ENCODE assay signal across 14 cellular contexts in genomic region chr15:99452010-99452409, GRCh38.
DNase-seq lines count a peak whose midpoint lies in the region; ATAC-seq and TF ChIP-seq lines count a peak whose summit lies in the region.
"Had no signal": no experiment of that assay in that cellular context is flagged by ENCODE, and none has a peak within 500 bp of the region (broad histone marks: within the 10 kb centered on the region; RNA-seq: fewer than 3 reads in every experiment).

No MANE protein-coding gene starts in this region.

- H3K27ac ChIP-seq in mammary epithelial cell (ENCODE audit: insufficient read depth, low read depth, low read length) (no peak overlapping the region), dorsolateral prefrontal cortex (peak overlapping the region in 51 of 59 donors; percentile 17 to 92 (median 69)), upper lobe of right lung (peak overlapping the region; percentile 81)

- intact Hi-C loops in MCF 10A (cut with micrococcal nuclease) (no loop called here), mammary epithelial cell (cut with micrococcal nuclease) (no loop called here), dorsolateral prefrontal cortex (cut with DNase I) (no loop called here), upper lobe of right lung (cut with DNase I) (no loop called here)

- H3K4me1 Mint-ChIP-seq in MCF 10A (ENCODE audit: insufficient read depth, unreplicated experiment): peaks cover 52% of the 10 kb centered on the region
- peaks cover 18 to 54% (median 45%) of the 10 kb centered on the region in 4 donors for H3K4me1 Mint-ChIP-seq in naive thymus-derived CD8-positive, alpha-beta T cell

- no peaks in the 10 kb centered on the region for H3K36me3 ChIP-seq in mammary epithelial cell (ENCODE audit: insufficient read depth, low read length)
- no peaks in the 10 kb centered on the region for H3K36me3 ChIP-seq in upper lobe of right lung
- H3K36me3 ChIP-seq: vagina had no signal

- H3K79me2 ChIP-seq in mammary epithelial cell (ENCODE audit: insufficient read depth, low read length): no peaks in the 10 kb centered on the region

- in situ Hi-C loops in mammary epithelial cell (cut with MboI; ENCODE audit: low sequenced_read_pairs in 2 of 2): no loop called here

- BruUV-seq in MCF 10A (replicated peaks; lab: Mats Ljungman, UMichigan) (no TSS peak), mammary epithelial cell (replicated peaks; lab: Mats Ljungman, UMichigan) (no TSS peak)

- no peak overlapping the region for H3K9ac ChIP-seq in mammary epithelial cell (ENCODE audit: insufficient read depth, low read length)

- no peak for ATAC-seq in naive thymus-derived CD8-positive, alpha-beta T cell
- ATAC-seq in upper lobe of right lung (no peak), GM21367 (IDR thresholded peaks at IDR 0.05; ENCODE audit: unreplicated experiment) (no peak)

- no peak overlapping the region for H3K4me3 ChIP-seq in mammary epithelial cell (replicated peaks in 1 of 3; ENCODE audit: insufficient read depth in 1 of 3, low read depth in 2 of 3, low read length in 3 of 3)
- no peak overlapping the region for H3K4me3 ChIP-seq in dorsolateral prefrontal cortex
- no peak overlapping the region for H3K4me3 ChIP-seq in upper lobe of right lung
- H3K4me3 ChIP-seq: vagina had no signal

- WGBS in mammary epithelial cell (ENCODE audit: low coverage, missing lambda C conversion rate): 96% methylated on average over 4 of the region's 11 CpGs

- H3K27ac Mint-ChIP-seq in MCF 10A (ENCODE audit: low read depth, unreplicated experiment): peak overlapping the region; percentile 84
- peak overlapping the region in 8 of 10 donors; percentile 27 to 94 (median 86) for H3K27ac Mint-ChIP-seq in naive thymus-derived CD8-positive, alpha-beta T cell
- H3K27ac Mint-ChIP-seq: activated naive CD8-positive, alpha-beta T cell treated with anti-CD3 and anti-CD28 coated beads for 36 hours had no signal

- H3K4me1 ChIP-seq in mammary epithelial cell (ENCODE audit: insufficient read depth, low read length) (peaks cover 45% of the 10 kb centered on the region), upper lobe of right lung (peaks cover 51% of the 10 kb centered on the region)

- DNase-seq in MCF 10A (ENCODE audit: unreplicated experiment): no peak
- DNase-seq in mammary epithelial cell: no peak
- DNase-seq in dorsolateral prefrontal cortex: peak in 1 of 10 donors; percentile 35
- no peak for DNase-seq in naive thymus-derived CD8-positive, alpha-beta T cell
- DNase-seq in upper lobe of right lung: peak; percentile 56
- no peak for DNase-seq in germinal center (ENCODE audit: low spot score)
- DNase-seq in AML-193 (lab: John Stamatoyannopoulos, UW): no peak
- DNase-seq: activated naive CD8-positive, alpha-beta T cell treated with anti-CD3 and anti-CD28 coated beads for 36 hours; KG1; NCI-H1930; retina; SW 1271 had no signal

- no peaks in the 10 kb centered on the region for H3K9me3 Mint-ChIP-seq in MCF 10A (ENCODE audit: unreplicated experiment)
- no peaks in the 10 kb centered on the region for H3K9me3 Mint-ChIP-seq in naive thymus-derived CD8-positive, alpha-beta T cell
- H3K9me3 Mint-ChIP-seq: activated naive CD8-positive, alpha-beta T cell treated with anti-CD3 and anti-CD28 coated beads for 36 hours had no signal

- POLR2A ChIA-PET in MCF 10A (lab: Yijun Ruan, JAX): interaction anchor here (1.3 to 3.3 kb wide), 3 partner anchors 17 to 252 kb away, joined by 3 to 15 read pairs (median 9); no protein-coding TSS in a partner anchor
- POLR2A ChIA-PET in naive thymus-derived CD8-positive, alpha-beta T cell (lab: Charles Lee): interaction anchor here (1.4 to 1.5 kb wide), 2 partner anchors 13 to 114 kb away, joined by 4 read pairs; partner anchors contain the start of gene MEF2A

- no peak overlapping the region for H3K4me2 ChIP-seq in mammary epithelial cell (ENCODE audit: insufficient read depth, low read depth, low read length)

- TF ChIP-seq CTCF in MCF 10A (IDR thresholded peaks at IDR 0.05; ENCODE audit: unreplicated experiment): no peak
- no peak for TF ChIP-seq CTCF in mammary epithelial cell (conservative IDR thresholded peaks at IDR 0.05 in 1 of 2, IDR thresholded peaks at IDR 0.05 in 1 of 2; ENCODE audit: extremely low read depth in 1 of 2, insufficient read depth in 1 of 2, low read depth in 1 of 2, low read length in 2 of 2)
- TF ChIP-seq CTCF in dorsolateral prefrontal cortex (IDR thresholded peaks at IDR 0.05 in 54 of 56, conservative IDR thresholded peaks at IDR 0.05 in 2 of 56; ENCODE audit: low read depth in 1 of 56, partially characterized antibody in 56 of 56): no peak
- no peak for TF ChIP-seq CTCF in upper lobe of right lung (IDR thresholded peaks at IDR 0.05)

- CTCF ChIA-PET in MCF 10A (lab: Yijun Ruan, JAX) (no interaction called here), mammary epithelial cell (lab: Charles Lee; ENCODE audit: low non-redundant PET) (no interaction called here)

- H3K27me3 ChIP-seq in mammary epithelial cell (ENCODE audit: insufficient read depth, low read length) (no peaks in the 10 kb centered on the region), dorsolateral prefrontal cortex (peaks cover 0 to 7% (median 0%) of the 10 kb centered on the region in 45 donors), upper lobe of right lung (no peaks in the 10 kb centered on the region)
- H3K27me3 ChIP-seq: vagina had no signal

- dilution Hi-C loops in mammary epithelial cell (cut with HindIII; ENCODE audit: low sequenced_read_pairs): no loop called here

- H2AFZ ChIP-seq in mammary epithelial cell (ENCODE audit: low read depth, low read length): no peak overlapping the region

- no peaks in the 10 kb centered on the region for H4K20me1 ChIP-seq in mammary epithelial cell (ENCODE audit: insufficient read depth, low read length)

- no peaks in the 10 kb centered on the region for H3K27me3 Mint-ChIP-seq in MCF 10A (ENCODE audit: insufficient read depth, unreplicated experiment)
- no peaks in the 10 kb centered on the region for H3K27me3 Mint-ChIP-seq in naive thymus-derived CD8-positive, alpha-beta T cell
- H3K27me3 Mint-ChIP-seq: activated naive CD8-positive, alpha-beta T cell treated with anti-CD3 and anti-CD28 coated beads for 36 hours had no signal

- no peak overlapping the region for H3K4me3 Mint-ChIP-seq in MCF 10A (ENCODE audit: unreplicated experiment)
- H3K4me3 Mint-ChIP-seq in naive thymus-derived CD8-positive, alpha-beta T cell: peak overlapping the region in 7 of 10 donors; percentile 19 to 90 (median 82)

- H3K36me3 Mint-ChIP-seq in MCF 10A (ENCODE audit: insufficient read depth, unreplicated experiment): no peaks in the 10 kb centered on the region
- H3K36me3 Mint-ChIP-seq in naive thymus-derived CD8-positive, alpha-beta T cell: peaks cover 0 to under 1% (median 0%) of the 10 kb centered on the region in 3 donors
- H3K36me3 Mint-ChIP-seq: activated naive CD8-positive, alpha-beta T cell treated with anti-CD3 and anti-CD28 coated beads for 36 hours had no signal

- no peaks in the 10 kb centered on the region for H3K9me3 ChIP-seq in mammary epithelial cell (replicated peaks; ENCODE audit: insufficient read depth, low read length)
- H3K9me3 ChIP-seq in upper lobe of right lung: no peaks in the 10 kb centered on the region
- H3K9me3 ChIP-seq: vagina had no signal
